ENCODE assay signal across 7 cellular contexts in the genomic region with DNA sequence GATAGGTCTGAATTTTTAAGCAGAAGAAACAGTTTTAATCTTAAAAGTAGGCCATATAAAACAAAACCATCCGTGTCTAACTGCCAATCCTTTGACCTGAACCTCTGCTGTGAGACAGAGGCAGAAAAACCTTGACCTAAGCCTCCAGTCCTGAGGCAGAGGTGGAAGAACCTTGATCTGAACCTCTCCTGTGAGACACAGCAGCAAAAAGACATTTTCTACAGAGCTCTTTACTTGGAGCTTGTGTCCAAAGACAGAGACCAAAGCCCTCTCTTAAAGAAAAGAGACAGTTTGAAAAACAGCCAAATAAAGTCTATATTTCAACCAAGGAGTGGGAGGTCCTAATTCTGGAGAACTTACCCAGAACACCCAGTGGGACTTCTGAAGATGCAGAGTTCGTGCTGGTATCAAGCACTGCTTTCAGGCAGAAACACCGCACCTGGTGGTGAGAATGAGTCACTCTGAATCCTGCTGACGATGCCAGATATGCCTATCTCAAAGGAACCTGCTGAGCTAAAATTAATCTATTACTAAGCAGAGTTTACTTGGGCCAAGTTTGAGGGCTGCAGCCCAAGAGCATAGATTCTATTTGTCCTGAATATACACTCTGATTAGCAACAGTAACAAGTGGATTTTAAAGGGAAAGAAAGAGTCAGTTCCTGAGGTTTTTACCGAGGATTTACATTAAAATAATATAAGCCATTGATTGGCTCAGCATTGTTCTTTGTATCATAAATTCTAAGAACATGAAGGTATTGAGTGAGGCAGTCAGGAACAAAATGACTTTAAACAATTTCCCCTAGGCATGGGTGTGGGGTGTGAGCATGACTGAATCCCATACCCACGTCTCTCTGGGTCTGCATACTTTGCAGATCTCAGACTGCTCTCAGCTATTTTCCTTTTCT.
DNase-seq lines count a peak whose midpoint lies in the region; ATAC-seq lines count a peak whose summit lies in the region.

No MANE protein-coding gene starts in this region.

- DNase-seq in GM19238 (ENCODE audit: insufficient read length, low spot score) (peak; percentile 10), SW480 (ENCODE audit: low spot score) (peak; percentile 21), renal cortical epithelial cell (ENCODE audit: low read depth) (peak; percentile 81), midbrain (lab: John Stamatoyannopoulos, UW) (no peak), NCI-H187 treated with DMSO at 0.1 percent for 48 hours (lab: John Stamatoyannopoulos, UW) (no peak)
- DNase-seq in stimulated activated CD4-positive, alpha-beta T cell treated with anti-CD3 and anti-CD28 coated beads, Interleukin-4, amount 100 ng/mL, for 1 hour, result no peak

- peak; percentile 93 for ATAC-seq in HG02885 (IDR thresholded peaks at IDR 0.05; ENCODE audit: poor library complexity, unreplicated experiment)

Comparison
In these comparisons a context has a peak if more than half of its experiments do, and no peak if none do; other contexts are left out.
1. DNase-seq: peak in GM19238 (single experiment), SW480 (single experiment) and renal cortical epithelial cell (single experiment); none in midbrain (single experiment), NCI-H187 treated with DMSO at 0.1 percent for 48 hours (single experiment) and stimulated activated CD4-positive, alpha-beta T cell treated with anti-CD3 and anti-CD28 coated beads, Interleukin-4, amount 100 ng/mL, for 1 hour (single experiment).